Comparison of ENCODE assay signal across 6 cellular contexts in the genomic region with DNA sequence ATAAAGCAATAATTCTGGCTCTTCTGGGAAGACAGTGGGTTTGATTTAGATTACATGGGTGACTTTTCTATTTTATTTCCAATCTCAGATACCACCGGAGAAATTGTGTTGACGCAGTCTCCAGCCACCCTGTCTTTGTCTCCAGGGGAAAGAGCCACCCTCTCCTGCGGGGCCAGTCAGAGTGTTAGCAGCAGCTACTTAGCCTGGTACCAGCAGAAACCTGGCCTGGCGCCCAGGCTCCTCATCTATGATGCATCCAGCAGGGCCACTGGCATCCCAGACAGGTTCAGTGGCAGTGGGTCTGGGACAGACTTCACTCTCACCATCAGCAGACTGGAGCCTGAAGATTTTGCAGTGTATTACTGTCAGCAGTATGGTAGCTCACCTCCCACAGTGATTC.
DNase-seq lines count a peak whose midpoint lies in the region; ATAC-seq, FAIRE-seq and TF ChIP-seq lines count a peak whose summit lies in the region.
"Not testable (repeated sequence)": the region's sequence is repeated elsewhere in the genome, so short reads cannot be mapped to it uniquely, and the experiment has no call there.

No MANE protein-coding gene starts in this region.

- not testable (repeated sequence) for TF ChIP-seq POLR2A in GM12891 (IDR thresholded peaks at IDR 0.05; ENCODE audit: low read depth, low read length); spleen (IDR thresholded peaks at IDR 0.05)

- not testable (repeated sequence) for DNase-seq in GM12891 (ENCODE audit: insufficient read length, low spot score)
- peak; percentile 52 for DNase-seq in Karpas-422
- peak; percentile 3 for DNase-seq in NCI-H1105 (lab: John Stamatoyannopoulos, UW)
- peak; percentile 30 to 81 (median 76) for DNase-seq in right cardiac atrium
- DNase-seq in spleen, result peak; percentile 67

- H3K79me2 ChIP-seq in Karpas-422 (ENCODE audit: low read length), result not testable (repeated sequence)

- not testable (repeated sequence) for H3K27me3 ChIP-seq in BLaER1; Karpas-422 (ENCODE audit: low read length); right cardiac atrium (ENCODE audit: control insufficient read depth, insufficient read depth); spleen (replicated peaks in 1 of 7)

- not testable (repeated sequence) for H3K4me3 ChIP-seq in BLaER1; right cardiac atrium (ENCODE audit: low read length); spleen
- peak overlapping the region; percentile 30; the same call in 1 of the 2 replicates for H3K4me3 ChIP-seq in Karpas-422 (ENCODE audit: low read length)

- not testable (repeated sequence) for ATAC-seq in right cardiac atrium

- H3K27ac ChIP-seq in BLaER1; right cardiac atrium (ENCODE audit: low read length); spleen: not testable (repeated sequence)
- peak overlapping the region; percentile 64 for H3K27ac ChIP-seq in Karpas-422 (ENCODE audit: low read length)

- not testable (repeated sequence) for H3K36me3 ChIP-seq in BLaER1; Karpas-422 (ENCODE audit: insufficient read depth, low read length); spleen

- H4K20me1 ChIP-seq in BLaER1; Karpas-422 (ENCODE audit: insufficient read depth, low read depth, low read length): not testable (repeated sequence)

- TF ChIP-seq CTCF in spleen (IDR thresholded peaks at IDR 0.05 in 8 of 11, conservative IDR thresholded peaks at IDR 0.05 in 3 of 11), result not testable (repeated sequence)

- H3K4me2 ChIP-seq in BLaER1 (peak overlapping the region; percentile 57), Karpas-422 (ENCODE audit: low read depth, low read length, poor library complexity, severe bottlenecking) (peak overlapping the region; percentile 63)

- peak; percentile 26 for FAIRE-seq in GM12891 (lab: Jason Lieb, UNC)

- H2AFZ ChIP-seq in Karpas-422 (ENCODE audit: low read length), result not testable (repeated sequence)

- intact Hi-C loops in right cardiac atrium (cut with DNase I); spleen (cut with DNase I; ENCODE audit: low total_unique reads): not testable (repeated sequence)

- not testable (repeated sequence) for H3K9me2 ChIP-seq in Karpas-422 (replicated peaks; ENCODE audit: insufficient read depth, low read length)

- H3K4me1 ChIP-seq in BLaER1 (peaks cover 25% of the 10 kb centered on the region), Karpas-422 (ENCODE audit: low read length) (peaks cover 27% of the 10 kb centered on the region)
- not testable (repeated sequence) for H3K4me1 ChIP-seq in right cardiac atrium (ENCODE audit: control insufficient read depth, insufficient read depth, low read length); spleen

- not testable (repeated sequence) for H3K9me3 ChIP-seq in BLaER1; Karpas-422 (ENCODE audit: low read length); right cardiac atrium (ENCODE audit: control insufficient read depth, low read length); spleen

- H3K9ac ChIP-seq in BLaER1, result not testable (repeated sequence)
- H3K9ac ChIP-seq in Karpas-422 (ENCODE audit: low read length), result peak overlapping the region; percentile 45

- 62% methylated on average over 4 of the region's 4 CpGs for WGBS in right cardiac atrium
- 78 to 92% (median 86%) methylated on average over 3 to 4 of the region's 4 CpGs for WGBS in spleen, 5 donors
